In the genomic region with DNA sequence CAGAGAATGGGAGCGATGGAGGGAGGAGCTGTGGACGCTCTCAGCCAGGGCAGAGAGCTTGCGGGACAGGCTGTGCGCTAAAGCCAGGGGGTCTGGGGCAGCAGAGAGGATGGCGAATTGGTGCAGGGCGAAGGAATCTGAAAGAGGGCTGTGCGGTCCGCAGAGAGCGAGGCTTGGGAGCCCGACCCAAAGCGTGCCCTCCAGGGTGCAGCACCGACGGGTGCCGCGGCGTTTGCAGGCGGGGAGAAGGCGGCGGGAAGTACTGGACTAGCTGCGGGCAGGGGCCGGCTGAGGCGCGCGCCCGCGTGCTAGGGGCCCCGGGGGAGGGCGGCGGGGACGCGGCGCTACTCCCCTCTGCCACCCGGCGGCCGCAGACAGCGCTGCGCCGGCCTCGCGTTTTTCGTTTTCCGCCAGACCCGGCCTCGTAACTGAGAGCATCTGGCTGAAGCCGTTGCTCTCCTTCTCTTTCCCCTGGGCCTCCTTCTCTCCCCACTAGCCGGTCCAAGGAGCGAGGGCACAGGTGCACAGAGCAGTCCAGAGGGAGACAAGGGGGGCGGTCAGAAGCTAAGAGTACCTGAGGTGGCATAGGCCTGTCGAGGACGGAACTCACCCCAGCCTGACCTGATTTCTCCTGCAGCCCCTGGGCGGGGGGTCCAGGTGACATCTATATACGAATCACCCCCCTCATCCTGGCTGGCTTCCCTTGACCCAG, we compare ENCODE assay signal across 8 cellular contexts. TPM values are rescaled to one million over a fixed set of nuclear protein-coding genes. Genes with fewer than 3 reads are reported as not detected.
DNase-seq lines count a peak whose midpoint lies in the region; ATAC-seq and TF ChIP-seq lines count a peak whose summit lies in the region.

No MANE protein-coding gene starts in this region.

- H3K79me2 ChIP-seq in GM23338 (replicated peaks; ENCODE audit: insufficient read depth) = no peaks in the 10 kb centered on the region
- H3K79me2 ChIP-seq in hepatocyte = no peaks in the 10 kb centered on the region

- H2AFZ ChIP-seq in GM23338 = peak overlapping the region; percentile 98
- peak overlapping the region; percentile 80 for H2AFZ ChIP-seq in hepatocyte

- H3K4me2 ChIP-seq in GM23338 = peak overlapping the region; percentile 93
- H3K4me2 ChIP-seq in hepatocyte = peak overlapping the region; percentile 96

- H3K4me3 ChIP-seq in BE2C (ENCODE audit: low read depth, low read length) (peak overlapping the region; percentile 47), GM23338 (peak overlapping the region; percentile 86), ascending aorta (peak overlapping the region; percentile 49 to 74), hepatocyte (peak overlapping the region; percentile 42), psoas muscle (peak overlapping the region; percentile 61)

- no peak overlapping the region for H3K27ac ChIP-seq in GM23338 (ENCODE audit: low read depth)
- H3K27ac ChIP-seq in ascending aorta = no peak overlapping the region
- H3K27ac ChIP-seq in hepatocyte = no peak overlapping the region
- no peak overlapping the region for H3K27ac ChIP-seq in psoas muscle

- peak; percentile 82 for DNase-seq in BE2C
- DNase-seq in GM23338 (ENCODE audit: low spot score) = peak; percentile 89
- peak; percentile 42 for DNase-seq in OCI-M1 (lab: John Stamatoyannopoulos, UW)
- no peak for DNase-seq in ascending aorta (ENCODE audit: low spot score in 2 of 2)
- peak; percentile 91 for DNase-seq in hepatocyte (ENCODE audit: low spot score)
- DNase-seq in psoas muscle = peak; percentile 59 to 70

- H3K9me2 ChIP-seq in GM23338 (ENCODE audit: insufficient read depth) (no peaks in the 10 kb centered on the region), hepatocyte (replicated peaks; ENCODE audit: insufficient read depth) (no peaks in the 10 kb centered on the region)

- intact Hi-C loops in ascending aorta (cut with DNase I) (no loop called here), psoas muscle (cut with DNase I) (no loop called here)

- no peaks in the 10 kb centered on the region for H3K36me3 Mint-ChIP-seq in GM23338 (ENCODE audit: low read depth)

- no peaks in the 10 kb centered on the region for H3K36me3 ChIP-seq in BE2C
- no peaks in the 10 kb centered on the region for H3K36me3 ChIP-seq in GM23338 (ENCODE audit: insufficient read depth)
- H3K36me3 ChIP-seq in ascending aorta = no peaks in the 10 kb centered on the region
- no peaks in the 10 kb centered on the region for H3K36me3 ChIP-seq in hepatocyte (replicated peaks; ENCODE audit: insufficient read depth, low read depth)
- H3K36me3 ChIP-seq in psoas muscle (ENCODE audit: insufficient read depth in 1 of 2, low read depth in 1 of 2) = no peaks in the 10 kb centered on the region

- WGBS in hepatocyte (ENCODE audit: low lambda C conversion rate, missing lambda C conversion rate) = 8% methylated on average over 52 of the region's 52 CpGs
- WGBS in psoas muscle, 3 donors = 6 to 14% (median 9%) methylated on average over 26 to 52 of the region's 52 CpGs

- H3K4me1 Mint-ChIP-seq in GM23338 = peaks cover 3% of the 10 kb centered on the region; the same call in 1 of the 3 replicates

- H3K27me3 ChIP-seq in BE2C (no peaks in the 10 kb centered on the region), GM23338 (ENCODE audit: insufficient read depth) (peaks cover 22% of the 10 kb centered on the region; the same call in 1 of the 2 replicates), ascending aorta (no peaks in the 10 kb centered on the region), hepatocyte (no peaks in the 10 kb centered on the region), psoas muscle (ENCODE audit: insufficient read depth in 3 of 3, low read length in 2 of 3) (peaks cover 0 to 23% (median 7%) of the 10 kb centered on the region in 3 donors)

- TF ChIP-seq CTCF in BE2C (IDR thresholded peaks at IDR 0.05; ENCODE audit: low read depth, low read length) (peak; percentile 57), GM23338 (conservative IDR thresholded peaks at IDR 0.05; ENCODE audit: low read depth in 2 of 2) (peak; percentile 55 to 69), ascending aorta (IDR thresholded peaks at IDR 0.05) (peak in 2 of 3 experiments; percentile 60 to 70), hepatocyte (IDR thresholded peaks at IDR 0.05; ENCODE audit: poor library complexity) (peak; percentile 76), psoas muscle (IDR thresholded peaks at IDR 0.05) (peak; percentile 74)

- no peak overlapping the region for H3K27ac Mint-ChIP-seq in GM23338

- peak; percentile 90 for ATAC-seq in GM23338
- ATAC-seq in psoas muscle = peak; percentile 68 to 92 (median 87)
- no peak for ATAC-seq in HG03097 (IDR thresholded peaks at IDR 0.05; ENCODE audit: low FRiP score, unreplicated experiment)
- ATAC-seq in HG02678 (IDR thresholded peaks at IDR 0.05; ENCODE audit: unreplicated experiment) = no peak

- H3F3A ChIP-seq in GM23338 (replicated peaks; ENCODE audit: low read depth) = no peaks in the 10 kb centered on the region

- H4K20me1 ChIP-seq in GM23338 (replicated peaks; ENCODE audit: insufficient read depth) (no peaks in the 10 kb centered on the region), hepatocyte (ENCODE audit: insufficient read depth, poor library complexity, severe bottlenecking) (no peaks in the 10 kb centered on the region)

- H3K9me3 ChIP-seq in BE2C (no peaks in the 10 kb centered on the region), ascending aorta (no peaks in the 10 kb centered on the region), hepatocyte (ENCODE audit: low read depth) (no peaks in the 10 kb centered on the region), psoas muscle (no peaks in the 10 kb centered on the region)

- H3K4me3 Mint-ChIP-seq in GM23338 = peak overlapping the region; percentile 84

- peaks cover 2% of the 10 kb centered on the region; the same call in 2 of the 3 replicates for H3K9me3 Mint-ChIP-seq in GM23338

- H3K4me1 ChIP-seq in BE2C = peaks cover 3% of the 10 kb centered on the region; the same call in 1 of the 2 replicates
- H3K4me1 ChIP-seq in GM23338 (ENCODE audit: insufficient read depth) = peaks cover 4% of the 10 kb centered on the region; the same call in 1 of the 2 replicates
- H3K4me1 ChIP-seq in ascending aorta = peaks cover 0 to 3% of the 10 kb centered on the region in 2 donors
- H3K4me1 ChIP-seq in hepatocyte (ENCODE audit: insufficient read depth) = no peaks in the 10 kb centered on the region
- no peaks in the 10 kb centered on the region for H3K4me1 ChIP-seq in psoas muscle

- H3K27me3 Mint-ChIP-seq in GM23338 (ENCODE audit: insufficient read depth, low read depth, poor library complexity) = peaks cover 18% of the 10 kb centered on the region

TF ChIP-seq in GM23338, 12 proteins besides CTCF, POLR2A, EP300 and RAD21:
- TF ChIP-seq, protein P1, sequence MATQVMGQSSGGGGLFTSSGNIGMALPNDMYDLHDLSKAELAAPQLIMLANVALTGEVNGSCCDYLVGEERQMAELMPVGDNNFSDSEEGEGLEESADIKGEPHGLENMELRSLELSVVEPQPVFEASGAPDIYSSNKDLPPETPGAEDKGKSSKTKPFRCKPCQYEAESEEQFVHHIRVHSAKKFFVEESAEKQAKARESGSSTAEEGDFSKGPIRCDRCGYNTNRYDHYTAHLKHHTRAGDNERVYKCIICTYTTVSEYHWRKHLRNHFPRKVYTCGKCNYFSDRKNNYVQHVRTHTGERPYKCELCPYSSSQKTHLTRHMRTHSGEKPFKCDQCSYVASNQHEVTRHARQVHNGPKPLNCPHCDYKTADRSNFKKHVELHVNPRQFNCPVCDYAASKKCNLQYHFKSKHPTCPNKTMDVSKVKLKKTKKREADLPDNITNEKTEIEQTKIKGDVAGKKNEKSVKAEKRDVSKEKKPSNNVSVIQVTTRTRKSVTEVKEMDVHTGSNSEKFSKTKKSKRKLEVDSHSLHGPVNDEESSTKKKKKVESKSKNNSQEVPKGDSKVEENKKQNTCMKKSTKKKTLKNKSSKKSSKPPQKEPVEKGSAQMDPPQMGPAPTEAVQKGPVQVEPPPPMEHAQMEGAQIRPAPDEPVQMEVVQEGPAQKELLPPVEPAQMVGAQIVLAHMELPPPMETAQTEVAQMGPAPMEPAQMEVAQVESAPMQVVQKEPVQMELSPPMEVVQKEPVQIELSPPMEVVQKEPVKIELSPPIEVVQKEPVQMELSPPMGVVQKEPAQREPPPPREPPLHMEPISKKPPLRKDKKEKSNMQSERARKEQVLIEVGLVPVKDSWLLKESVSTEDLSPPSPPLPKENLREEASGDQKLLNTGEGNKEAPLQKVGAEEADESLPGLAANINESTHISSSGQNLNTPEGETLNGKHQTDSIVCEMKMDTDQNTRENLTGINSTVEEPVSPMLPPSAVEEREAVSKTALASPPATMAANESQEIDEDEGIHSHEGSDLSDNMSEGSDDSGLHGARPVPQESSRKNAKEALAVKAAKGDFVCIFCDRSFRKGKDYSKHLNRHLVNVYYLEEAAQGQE (IDR thresholded peaks at IDR 0.05; ENCODE audit: unreplicated experiment) = no peak
- TF ChIP-seq, protein P2, sequence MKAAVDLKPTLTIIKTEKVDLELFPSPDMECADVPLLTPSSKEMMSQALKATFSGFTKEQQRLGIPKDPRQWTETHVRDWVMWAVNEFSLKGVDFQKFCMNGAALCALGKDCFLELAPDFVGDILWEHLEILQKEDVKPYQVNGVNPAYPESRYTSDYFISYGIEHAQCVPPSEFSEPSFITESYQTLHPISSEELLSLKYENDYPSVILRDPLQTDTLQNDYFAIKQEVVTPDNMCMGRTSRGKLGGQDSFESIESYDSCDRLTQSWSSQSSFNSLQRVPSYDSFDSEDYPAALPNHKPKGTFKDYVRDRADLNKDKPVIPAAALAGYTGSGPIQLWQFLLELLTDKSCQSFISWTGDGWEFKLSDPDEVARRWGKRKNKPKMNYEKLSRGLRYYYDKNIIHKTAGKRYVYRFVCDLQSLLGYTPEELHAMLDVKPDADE (IDR thresholded peaks at IDR 0.05) = no peak
- TF ChIP-seq EZH2phosphoT487 (IDR thresholded peaks at IDR 0.05; ENCODE audit: unreplicated experiment) = no peak
- no peak for TF ChIP-seq NANOG (IDR thresholded peaks at IDR 0.05; ENCODE audit: borderline replicate concordance)
- peak; percentile 22; the same call in 1 of the 2 replicates for TF ChIP-seq CREB1 (CRISPR knock-in tag; IDR thresholded peaks at IDR 0.05; ENCODE audit: low read depth)
- TF ChIP-seq EZH2 (IDR thresholded peaks at IDR 0.05; ENCODE audit: low read depth, unreplicated experiment) = no peak
- peak; percentile 54; the same call in 1 of the 2 replicates for TF ChIP-seq POLR2AphosphoS5 (IDR thresholded peaks at IDR 0.05; ENCODE audit: low read depth)
- TF ChIP-seq JUNB (IDR thresholded peaks at IDR 0.05; ENCODE audit: unreplicated experiment) = no peak

RNA-seq across cellular contexts. Expression of a gene that starts 24.9 kb away (rescaled TPM):
- not detected for polyA plus RNA-seq in BE2C (2012; ENCODE audit: insufficient read depth, insufficient read length, low read depth)
- total RNA-seq in GM23338 (2014; rRNA removed; shearing (Covaris generic)) = 0.56 and 2.1 TPM in 2 replicates
- polyA plus RNA-seq in GM23338 (2016; fragmentation: Nextera tagmentation; extraction: Ambion mirVana) (0.43 TPM in 1 of 2 replicates, not detected in the other), hepatocyte (3.9 and 6.1 TPM in 2 replicates), psoas muscle (under 1 TPM; 0.07 to 0.30 (median 0.07) TPM)
- total RNA-seq in ascending aorta (1.4 TPM), hepatocyte (7.9 and 10.3 TPM in 2 replicates), psoas muscle (under 1 TPM; 0.30 to 0.90 (median 0.58) TPM)

Comparison
In these comparisons a context has a peak if more than half of its experiments do, and no peak if none do; other contexts are left out.
1. DNase-seq: peak in BE2C (single experiment), GM23338 (single experiment), OCI-M1 (single experiment), hepatocyte (single experiment) and psoas muscle (2 of 2); none in ascending aorta (0 of 2).
2. ATAC-seq: peak in GM23338 (single experiment) and psoas muscle (4 of 4); none in HG03097 (single experiment) and HG02678 (single experiment).
3. Peak in every context shown above with its lines, with median percentiles within 50 percentile points of each other: H3K4me3 ChIP-seq and CTCF ChIP-seq.